Comparison of ENCODE assay signal across 16 cellular contexts in genomic region chr3:162141232-162141631, GRCh38.
DNase-seq lines count a peak whose midpoint lies in the region; FAIRE-seq and TF ChIP-seq lines count a peak whose summit lies in the region.
"Had no signal": no experiment of that assay in that cellular context is flagged by ENCODE, and none has a peak within 500 bp of the region (broad histone marks: within the 10 kb centered on the region; RNA-seq: fewer than 3 reads in every experiment).

No MANE protein-coding gene starts in this region.

- H3K4me3 Mint-ChIP-seq in activated naive CD8-positive, alpha-beta T cell treated with anti-CD3 and anti-CD28 coated beads for 36 hours: no peak overlapping the region
- H3K4me3 Mint-ChIP-seq: activated T-cell treated with anti-CD3 and anti-CD28 coated beads, Interleukin-2, amount 50 U/mL, for 72 hours had no signal

- peak; percentile 16 for DNase-seq in COLO829 (ENCODE audit: low spot score)
- peak; percentile 46 for DNase-seq in RCC 7860 (ENCODE audit: low spot score)
- peak; percentile 82 for DNase-seq in choroid plexus epithelial cell (ENCODE audit: low read depth)
- peak; percentile 46 for DNase-seq in non-pigmented ciliary epithelial cell (ENCODE audit: low read depth)
- no peak for DNase-seq in activated naive CD8-positive, alpha-beta T cell treated with anti-CD3 and anti-CD28 coated beads for 36 hours
- no peak for DNase-seq in NCI-H2107 (lab: John Stamatoyannopoulos, UW)
- DNase-seq in erythroblast (lab: John Stamatoyannopoulos, UW): no peak
- no peak for DNase-seq in epidermal melanocyte (ENCODE audit: insufficient read length, low spot score)
- DNase-seq: activated CD4-positive, alpha-beta T cell treated with anti-CD3 and anti-CD28 coated beads for 4 hours; activated T-cell treated with anti-CD3 and anti-CD28 coated beads, Interleukin-2, amount 50 U/mL, for 72 hours; anterior cingulate cortex; C1 segment of cervical spinal cord; NCI-H82; ovary; stimulated activated CD4-positive, alpha-beta T cell treated with anti-CD3 and anti-CD28 coated beads, Interleukin-15, amount 100 ng/mL, for 24 hours; substantia nigra had no signal

- H3K27me3 Mint-ChIP-seq in activated naive CD8-positive, alpha-beta T cell treated with anti-CD3 and anti-CD28 coated beads for 36 hours: no peaks in the 10 kb centered on the region

- H3K4me1 Mint-ChIP-seq in activated naive CD8-positive, alpha-beta T cell treated with anti-CD3 and anti-CD28 coated beads for 36 hours: no peaks in the 10 kb centered on the region

- no peak overlapping the region for H3K27ac Mint-ChIP-seq in activated naive CD8-positive, alpha-beta T cell treated with anti-CD3 and anti-CD28 coated beads for 36 hours
- H3K27ac Mint-ChIP-seq: activated T-cell treated with anti-CD3 and anti-CD28 coated beads, Interleukin-2, amount 50 U/mL, for 72 hours had no signal

- no peak for TF ChIP-seq POLR2A in erythroblast (IDR thresholded peaks at IDR 0.05; ENCODE audit: low read length)

- no peak overlapping the region for H3K4me3 ChIP-seq in choroid plexus epithelial cell (ENCODE audit: low read depth, low read length)
- H3K4me3 ChIP-seq: ovary had no signal

- no peak for TF ChIP-seq CTCF in choroid plexus epithelial cell (conservative IDR thresholded peaks at IDR 0.05; ENCODE audit: low read depth, low read length)

- peak; percentile 70 for FAIRE-seq in RCC 7860 (lab: Jason Lieb, UNC)

- no peaks in the 10 kb centered on the region for H3K9me3 Mint-ChIP-seq in activated naive CD8-positive, alpha-beta T cell treated with anti-CD3 and anti-CD28 coated beads for 36 hours

- H3K36me3 Mint-ChIP-seq in activated naive CD8-positive, alpha-beta T cell treated with anti-CD3 and anti-CD28 coated beads for 36 hours: no peaks in the 10 kb centered on the region

Comparison
In these comparisons a context has a peak if more than half of its experiments do, and no peak if none do; other contexts are left out.
1. DNase-seq: peak in COLO829 (single experiment), RCC 7860 (single experiment), choroid plexus epithelial cell (single experiment) and non-pigmented ciliary epithelial cell (single experiment); none in activated naive CD8-positive, alpha-beta T cell treated with anti-CD3 and anti-CD28 coated beads for 36 hours (single experiment), NCI-H2107 (single experiment), erythroblast (0 of 2) and epidermal melanocyte (single experiment).